8 cellular contexts compared by ENCODE assay signal in the genomic region with DNA sequence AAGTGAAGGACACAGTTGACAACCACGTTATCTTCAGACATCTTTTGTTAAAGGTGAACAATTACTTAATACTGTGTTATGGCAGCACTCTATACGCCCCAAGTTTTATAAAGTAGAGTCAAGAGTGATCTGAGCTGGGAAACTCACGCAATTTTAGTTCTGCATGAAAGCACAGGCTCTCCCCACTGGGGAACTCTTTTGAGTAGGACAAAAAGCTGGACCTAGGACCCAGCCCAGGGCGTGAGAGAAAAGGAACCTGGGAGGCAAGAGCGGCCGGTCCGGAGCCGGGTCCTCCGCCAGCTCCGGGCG.
A peak's percentile ranks its signal among the peaks of the same experiment; 100 is the strongest.
DNase-seq lines count a peak whose midpoint lies in the region; ATAC-seq and TF ChIP-seq lines count a peak whose summit lies in the region.

No MANE protein-coding gene starts in this region.

- H3K4me1 ChIP-seq in heart right ventricle (peaks cover 0 to 36% (median 23%) of the 10 kb centered on the region in 9 donors), colonic mucosa (no peaks in the 10 kb centered on the region)

- peaks cover 0 to 55% (median 11%) of the 10 kb centered on the region in 7 donors for H3K27me3 ChIP-seq in heart right ventricle
- H3K27me3 ChIP-seq in colonic mucosa = no peaks in the 10 kb centered on the region

- H3K27ac ChIP-seq in heart right ventricle (peak overlapping the region in 9 of 10 donors; percentile 60 to 89 (median 83)), colonic mucosa (peak overlapping the region; percentile 64)

- H3K9me3 ChIP-seq in heart right ventricle (no peaks in the 10 kb centered on the region), colonic mucosa (no peaks in the 10 kb centered on the region)

- TF ChIP-seq CTCF in heart right ventricle (IDR thresholded peaks at IDR 0.05) (no peak), colonic mucosa (IDR thresholded peaks at IDR 0.05) (no peak)

- H3K4me3 ChIP-seq in heart right ventricle (peak overlapping the region in 9 of 10 donors; percentile 63 to 82 (median 71)), colonic mucosa (peak overlapping the region; percentile 67)

- ATAC-seq in heart right ventricle = no peak
- ATAC-seq in left cardiac atrium = no peak
- ATAC-seq in HG03565 (IDR thresholded peaks at IDR 0.05; ENCODE audit: unreplicated experiment) = no peak

- 2% methylated on average over 11 of the region's 11 CpGs for WGBS in heart right ventricle, 2 donors

- H3K9ac ChIP-seq in colonic mucosa (ENCODE audit: low read depth in 2 of 2, low read length in 2 of 2) = peak overlapping the region; percentile 59 to 76

- DNase-seq in heart right ventricle = no peak
- DNase-seq in left cardiac atrium = no peak
- no peak for DNase-seq in colonic mucosa
- peak; percentile 6 for DNase-seq in myocyte (ENCODE audit: low read depth)
- DNase-seq in NCI-H2107 (lab: John Stamatoyannopoulos, UW) = no peak
- no peak for DNase-seq in NCI-H1417 treated with DMSO at 0.1 percent for 48 hours (lab: John Stamatoyannopoulos, UW)
- DNase-seq in mucosa of gallbladder (ENCODE audit: low spot score) = no peak

- H3K36me3 ChIP-seq in heart right ventricle (no peaks in the 10 kb centered on the region), colonic mucosa (no peaks in the 10 kb centered on the region)

- intact Hi-C loops in heart right ventricle (cut with DNase I) (loop anchor here in 7 of 10 donors (1.0 to 10.0 kb wide), 10 partner anchors 41 to 529 kb away; no protein-coding TSS in a partner anchor), left cardiac atrium (cut with DNase I) (loop anchor here (2.0 to 5.0 kb wide), 2 partner anchors 45 to 366 kb away; no protein-coding TSS in a partner anchor), colonic mucosa (cut with DNase I) (loop anchor here (5.0 kb wide), 1 partner anchor 46 kb away; no protein-coding TSS in a partner anchor)
